Comparison of ENCODE assay signal across 19 cellular contexts in genomic region chr5:2299388-2300220, GRCh38.
"Had no signal": no experiment of that assay in that cellular context is flagged by ENCODE, and none has a peak within 500 bp of the region (broad histone marks: within the 10 kb centered on the region; RNA-seq: fewer than 3 reads in every experiment).

No MANE protein-coding gene starts in this region.

- H3K4me3 Mint-ChIP-seq: activated naive CD8-positive, alpha-beta T cell; memory B cell; naive B cell; stimulated activated naive B cell treated with anti-CD40 and anti-IgM and Interleukin-4, amounts not matched to agents 10 μg/mL and 1 μg/mL and 100 μg/mL, for 72 hours had no signal

- ATAC-seq: gastrocnemius medialis; psoas muscle; right cardiac atrium; stimulated activated naive B cell treated with anti-CD40 and anti-IgM and Interleukin-4, amounts not matched to agents 10 μg/mL and 1 μg/mL and 100 μg/mL, for 72 hours had no signal

- H3K27ac ChIP-seq: adrenal gland, ascending aorta, brain microvascular endothelial cell, esophagus squamous epithelium, gastrocnemius medialis, psoas muscle, skin epidermis, vagina had no signal

- DNase-seq: activated T-cell treated with anti-CD3 and anti-CD28 coated beads, Interleukin-2, amount 50 U/mL, for 1 hour; adrenal gland; brain microvascular endothelial cell; caudate nucleus; esophagus squamous epithelium; gastrocnemius medialis; hippocampal formation; naive B cell; psoas muscle; right cardiac atrium; stimulated activated CD8-positive, alpha-beta memory T cell treated with anti-CD3 and anti-CD28 coated beads, Interleukin-4, amount 100 ng/mL, for 48 hours; stimulated activated naive B cell treated with anti-CD40 and anti-IgM and Interleukin-4, amounts not matched to agents 10 μg/mL and 1 μg/mL and 100 μg/mL, for 72 hours; T-helper 9 cell; trophoblast cell had no signal

- H3K9me3 Mint-ChIP-seq: memory B cell, naive B cell had no signal

- H3K4me1 Mint-ChIP-seq: memory B cell; naive B cell; stimulated activated naive B cell treated with anti-CD40 and anti-IgM and Interleukin-4, amounts not matched to agents 10 μg/mL and 1 μg/mL and 100 μg/mL, for 72 hours had no signal

- H3K4me3 ChIP-seq: adrenal gland, ascending aorta, esophagus squamous epithelium, gastrocnemius medialis, psoas muscle, skin epidermis, vagina had no signal

- H3K9me3 ChIP-seq: adrenal gland, ascending aorta, esophagus squamous epithelium, gastrocnemius medialis, psoas muscle, vagina had no signal

- H3K36me3 ChIP-seq: adrenal gland, ascending aorta, brain microvascular endothelial cell, esophagus squamous epithelium, gastrocnemius medialis, vagina had no signal

- H3K36me3 Mint-ChIP-seq: activated naive CD8-positive, alpha-beta T cell; memory B cell; naive B cell; stimulated activated naive B cell treated with anti-CD40 and anti-IgM and Interleukin-4, amounts not matched to agents 10 μg/mL and 1 μg/mL and 100 μg/mL, for 72 hours had no signal

- H3K27ac Mint-ChIP-seq: activated naive CD8-positive, alpha-beta T cell; memory B cell; naive B cell; stimulated activated naive B cell treated with anti-CD40 and anti-IgM and Interleukin-4, amounts not matched to agents 10 μg/mL and 1 μg/mL and 100 μg/mL, for 72 hours had no signal

- H3K27me3 ChIP-seq: adrenal gland, ascending aorta, brain microvascular endothelial cell, vagina had no signal

- H3K4me1 ChIP-seq: ascending aorta, esophagus squamous epithelium, gastrocnemius medialis, psoas muscle, vagina had no signal
